In genomic region chr5:78675956-78676727, GRCh38 we compare ENCODE assay signal across 2 cellular contexts.
TF ChIP-seq lines count a peak whose summit lies in the region.

No MANE protein-coding gene starts in this region.

TF ChIP-seq in HepG2, 621 proteins besides CTCF, POLR2A, EP300 and RAD21:
- no peak for TF ChIP-seq CREB1 (IDR thresholded peaks at IDR 0.05)
- no peak for TF ChIP-seq CREB1 (CRISPR knock-in tag; IDR thresholded peaks at IDR 0.05)
- TF ChIP-seq HNF4A (CRISPR knock-in tag; IDR thresholded peaks at IDR 0.05): peak; percentile 22; the same call in 1 of the 2 replicates

TF ChIP-seq in K562, 482 proteins besides CTCF, POLR2A, EP300 and RAD21:
- TF ChIP-seq, protein P1, sequence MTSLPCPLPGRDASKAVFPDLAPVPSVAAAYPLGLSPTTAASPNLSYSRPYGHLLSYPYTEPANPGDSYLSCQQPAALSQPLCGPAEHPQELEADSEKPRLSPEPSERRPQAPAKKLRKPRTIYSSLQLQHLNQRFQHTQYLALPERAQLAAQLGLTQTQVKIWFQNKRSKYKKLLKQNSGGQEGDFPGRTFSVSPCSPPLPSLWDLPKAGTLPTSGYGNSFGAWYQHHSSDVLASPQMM (CRISPR knock-in tag; IDR thresholded peaks at IDR 0.05): no peak
- TF ChIP-seq SMAD4 (CRISPR knock-in tag; conservative IDR thresholded peaks at IDR 0.05): 0 out of 2 replicates have a peak, but pooled peaks have one; percentile 20
- TF ChIP-seq ZNF589 (CRISPR knock-in tag; IDR thresholded peaks at IDR 0.05; ENCODE audit: low read depth): 0 out of 2 replicates have a peak, but pooled peaks have one; percentile 30
- no peak for TF ChIP-seq NR2C2 (CRISPR knock-in tag; IDR thresholded peaks at IDR 0.05)
- peak; percentile 10; the same call in 1 of the 2 replicates for TF ChIP-seq NR2C2 (tag; IDR thresholded peaks at IDR 0.05)
